Comparison of ENCODE assay signal across 8 cellular contexts in genomic region chr9:114588671-114589526, GRCh38. TPM values are rescaled to one million over a fixed set of nuclear protein-coding genes. Genes with fewer than 3 reads are reported as not detected.
DNase-seq lines count a peak whose midpoint lies in the region; ATAC-seq, FAIRE-seq and TF ChIP-seq lines count a peak whose summit lies in the region.

No MANE protein-coding gene starts in this region.

- intact Hi-C loops in CD14-positive monocyte (cut with micrococcal nuclease), result loop anchor here in 1 of 2 donors (5.0 kb wide), 1 partner anchor 82 kb away; the partner anchor contains the start of gene WHRN
- intact Hi-C loops in dendritic cell treated with granulocyte-macrophage colony-stimulating factor and Interleukin-4, amounts not matched to agents 40 ng/mL and 50 ng/mL, for 4 days (cut with micrococcal nuclease), result no loop called here

- H3K36me3 ChIP-seq in Loucy (ENCODE audit: insufficient read depth, low read length), result peaks cover 14% of the 10 kb centered on the region

- H3K4me3 ChIP-seq in Loucy (ENCODE audit: low read length, poor library complexity, severe bottlenecking), result peak overlapping the region; percentile 99

- H3K9me3 ChIP-seq in Loucy (ENCODE audit: insufficient read depth, low read depth, low read length), result no peaks in the 10 kb centered on the region

- 0 out of 2 replicates have a peak, but pooled peaks cover 8% of the 10 kb centered on the region for H3F3A ChIP-seq in Loucy (ENCODE audit: low read depth)

- no peak for ATAC-seq in natural killer cell treated with Interleukin-12 subunit alpha and Interleukin-12 subunit beta and Interleukin-15 and Interleukin-18, amount 100 ng/mL, for 72 hours
- ATAC-seq in HG03159 (IDR thresholded peaks at IDR 0.05; ENCODE audit: unreplicated experiment), result no peak
- no peak for ATAC-seq in HG02610 (IDR thresholded peaks at IDR 0.05; ENCODE audit: unreplicated experiment)
- ATAC-seq in HG03139 (IDR thresholded peaks at IDR 0.05; ENCODE audit: unreplicated experiment), result no peak

- peak overlapping the region; percentile 98 for H3K9ac ChIP-seq in Loucy (ENCODE audit: low read depth, low read length, poor library complexity, severe bottlenecking)

- no peaks in the 10 kb centered on the region for H3K27me3 Mint-ChIP-seq in CD14-positive monocyte (ENCODE audit: low read depth in 3 of 3)
- no peaks in the 10 kb centered on the region for H3K27me3 Mint-ChIP-seq in dendritic cell treated with granulocyte-macrophage colony-stimulating factor and Interleukin-4, amounts not matched to agents 40 ng/mL and 50 ng/mL, for 4 days
- peaks cover 0 to 5% of the 10 kb centered on the region in 2 donors for H3K27me3 Mint-ChIP-seq in natural killer cell treated with Interleukin-12 subunit alpha and Interleukin-12 subunit beta and Interleukin-15 and Interleukin-18, amount 100 ng/mL, for 72 hours

- H3K9me3 Mint-ChIP-seq in CD14-positive monocyte, result peaks cover 0 to 5% (median 0%) of the 10 kb centered on the region in 7 donors
- no peaks in the 10 kb centered on the region for H3K9me3 Mint-ChIP-seq in dendritic cell treated with granulocyte-macrophage colony-stimulating factor and Interleukin-4, amounts not matched to agents 40 ng/mL and 50 ng/mL, for 4 days
- no peaks in the 10 kb centered on the region for H3K9me3 Mint-ChIP-seq in natural killer cell treated with Interleukin-12 subunit alpha and Interleukin-12 subunit beta and Interleukin-15 and Interleukin-18, amount 100 ng/mL, for 72 hours

- H3K9me2 ChIP-seq in Loucy (replicated peaks; ENCODE audit: low read depth, low read length), result no peaks in the 10 kb centered on the region

- peaks cover 17 to 18% of the 10 kb centered on the region in 2 donors for H3K36me3 Mint-ChIP-seq in CD14-positive monocyte
- peaks cover 49% of the 10 kb centered on the region for H3K36me3 Mint-ChIP-seq in dendritic cell treated with granulocyte-macrophage colony-stimulating factor and Interleukin-4, amounts not matched to agents 40 ng/mL and 50 ng/mL, for 4 days (ENCODE audit: low read depth)
- H3K36me3 Mint-ChIP-seq in natural killer cell treated with Interleukin-12 subunit alpha and Interleukin-12 subunit beta and Interleukin-15 and Interleukin-18, amount 100 ng/mL, for 72 hours, result peaks cover 15% of the 10 kb centered on the region

- H3K4me1 ChIP-seq in Loucy (ENCODE audit: insufficient read depth, low read length, poor library complexity, severe bottlenecking), result peaks cover 41% of the 10 kb centered on the region

- TF ChIP-seq POLR2A in GM12891 (IDR thresholded peaks at IDR 0.05; ENCODE audit: low read depth, low read length), result no peak

- H3K4me2 ChIP-seq in Loucy (ENCODE audit: low read depth, low read length, poor library complexity, severe bottlenecking), result peak overlapping the region; percentile 89

- no peak for DNase-seq in CD14-positive monocyte (ENCODE audit: low spot score)
- DNase-seq in natural killer cell treated with Interleukin-12 subunit alpha and Interleukin-12 subunit beta and Interleukin-15 and Interleukin-18, amount 100 ng/mL, for 72 hours (ENCODE audit: low spot score), result no peak
- DNase-seq in GM12891 (ENCODE audit: insufficient read length, low spot score), result no peak

- peak overlapping the region; percentile 96 to 99 for H3K4me3 Mint-ChIP-seq in CD14-positive monocyte
- peak overlapping the region; percentile 98 for H3K4me3 Mint-ChIP-seq in dendritic cell treated with granulocyte-macrophage colony-stimulating factor and Interleukin-4, amounts not matched to agents 40 ng/mL and 50 ng/mL, for 4 days
- peak overlapping the region; percentile 97 for H3K4me3 Mint-ChIP-seq in natural killer cell treated with Interleukin-12 subunit alpha and Interleukin-12 subunit beta and Interleukin-15 and Interleukin-18, amount 100 ng/mL, for 72 hours

- no peak for FAIRE-seq in GM12891 (lab: Jason Lieb, UNC)

- H4K20me1 ChIP-seq in Loucy (ENCODE audit: insufficient read depth, low read length, poor library complexity, severe bottlenecking), result peaks cover 53% of the 10 kb centered on the region

- no peaks in the 10 kb centered on the region for H3K27me3 ChIP-seq in Loucy (ENCODE audit: insufficient read depth, low read length, poor library complexity, severe bottlenecking)

- TF ChIP-seq CTCF in CD14-positive monocyte (IDR thresholded peaks at IDR 0.05) (no peak), Loucy (conservative IDR thresholded peaks at IDR 0.05; ENCODE audit: low read length) (no peak)

- H2AFZ ChIP-seq in Loucy (ENCODE audit: low read length), result no peak overlapping the region

- H3K27ac Mint-ChIP-seq in CD14-positive monocyte, result peak overlapping the region; percentile 97 to 100 (median 99)
- H3K27ac Mint-ChIP-seq in dendritic cell treated with granulocyte-macrophage colony-stimulating factor and Interleukin-4, amounts not matched to agents 40 ng/mL and 50 ng/mL, for 4 days, result peak overlapping the region; percentile 100
- H3K27ac Mint-ChIP-seq in natural killer cell treated with Interleukin-12 subunit alpha and Interleukin-12 subunit beta and Interleukin-15 and Interleukin-18, amount 100 ng/mL, for 72 hours, result peak overlapping the region; percentile 98 to 99

- peaks cover 55% of the 10 kb centered on the region for H3K4me1 Mint-ChIP-seq in CD14-positive monocyte
- H3K4me1 Mint-ChIP-seq in dendritic cell treated with granulocyte-macrophage colony-stimulating factor and Interleukin-4, amounts not matched to agents 40 ng/mL and 50 ng/mL, for 4 days (ENCODE audit: low read depth), result peaks cover 53% of the 10 kb centered on the region
- peaks cover 50% of the 10 kb centered on the region in 2 donors for H3K4me1 Mint-ChIP-seq in natural killer cell treated with Interleukin-12 subunit alpha and Interleukin-12 subunit beta and Interleukin-15 and Interleukin-18, amount 100 ng/mL, for 72 hours (ENCODE audit: low read depth in 2 of 2)

- H3K79me2 ChIP-seq in Loucy (ENCODE audit: insufficient read depth, low read length), result peaks cover 63% of the 10 kb centered on the region

TF ChIP-seq in GM12891, 5 proteins besides CTCF, POLR2A, EP300 and RAD21:
- TF ChIP-seq TAF1 (IDR thresholded peaks at IDR 0.05; ENCODE audit: low read depth, low read length) (no peak), POU2F2 (IDR thresholded peaks at IDR 0.05; ENCODE audit: low read depth, low read length) (no peak), PAX5 (IDR thresholded peaks at IDR 0.05; ENCODE audit: insufficient read depth, low read length, severe bottlenecking) (no peak), POLR2AphosphoS5 (IDR thresholded peaks at IDR 0.05; ENCODE audit: low read depth, low read length) (no peak), SPI1 (IDR thresholded peaks at IDR 0.05; ENCODE audit: low read depth, low read length) (no peak)

RNA-seq across cellular contexts. Expression of gene ATP6V1G1, which starts 1.3 kb away (rescaled TPM):
- polyA plus RNA-seq in CD14-positive monocyte, result 100 to 1,000 TPM; 214 to 226 TPM
- total RNA-seq in natural killer cell treated with Interleukin-12 subunit alpha and Interleukin-12 subunit beta and Interleukin-15 and Interleukin-18, amount 100 ng/mL, for 72 hours, result 10 to 100 TPM; 21.2 to 33.4 TPM
- polyA plus RNA-seq in GM12891 (2012; ENCODE audit: low read depth, missing spikeins), result 49.6 TPM

RNA-seq across cellular contexts. Expression of gene TMEM268, which starts 22.2 kb away (rescaled TPM):
- polyA plus RNA-seq in CD14-positive monocyte, result 10 to 100 TPM; 12.8 to 14.5 TPM
- total RNA-seq in natural killer cell treated with Interleukin-12 subunit alpha and Interleukin-12 subunit beta and Interleukin-15 and Interleukin-18, amount 100 ng/mL, for 72 hours, result 10 to 100 TPM; 14.6 to 24.2 TPM
- 12.7 TPM for polyA plus RNA-seq in GM12891 (2012; ENCODE audit: low read depth, missing spikeins)
